Comparison of ENCODE assay signal across 12 cellular contexts in the genomic region with DNA sequence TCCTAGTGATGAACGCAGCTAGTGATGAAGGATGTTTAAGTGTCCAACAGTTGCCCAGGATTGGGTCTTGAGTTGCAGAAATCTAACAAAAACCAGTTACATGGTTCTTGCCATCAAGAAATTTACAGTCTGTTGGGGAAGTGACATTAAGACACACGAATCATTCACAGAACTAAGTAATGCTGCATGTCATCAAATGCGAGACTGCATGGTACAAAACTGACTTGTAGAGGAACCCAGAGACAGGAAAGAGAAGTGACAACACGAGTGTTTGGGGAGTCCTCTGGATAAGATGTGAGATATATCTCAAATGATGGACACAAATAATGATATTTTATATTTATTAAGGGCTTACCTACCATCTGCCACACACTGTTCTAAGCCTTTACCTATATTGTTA. TPM values are rescaled to one million over a fixed set of nuclear protein-coding genes. Genes with fewer than 3 reads are reported as not detected.
A peak's percentile ranks its signal among the peaks of the same experiment; 100 is the strongest.
DNase-seq lines count a peak whose midpoint lies in the region; ATAC-seq and TF ChIP-seq lines count a peak whose summit lies in the region.
"Had no signal": no experiment of that assay in that cellular context is flagged by ENCODE, and none has a peak within 500 bp of the region (broad histone marks: within the 10 kb centered on the region; RNA-seq: fewer than 3 reads in every experiment).

No MANE protein-coding gene starts in this region.

- H3K27me3 Mint-ChIP-seq in stimulated activated naive CD8-positive, alpha-beta T cell treated with anti-CD3 and anti-CD28 coated beads, Interleukin-15, Interleukin-2, amounts not matched to agents 100 ng/mL and 50 ng/mL, for 24 hours, result no peaks in the 10 kb centered on the region
- no peaks in the 10 kb centered on the region for H3K27me3 Mint-ChIP-seq in activated B cell treated with CpG ODN at 0.5 μM for 24 hours

- H3K27me3 ChIP-seq in hepatocyte (no peaks in the 10 kb centered on the region), left lung (no peaks in the 10 kb centered on the region)
- H3K27me3 ChIP-seq: cardiac muscle cell had no signal

- H3K9me3 ChIP-seq in hepatocyte (ENCODE audit: low read depth), result no peaks in the 10 kb centered on the region
- H3K9me3 ChIP-seq in left lung, result no peaks in the 10 kb centered on the region

- peaks cover 95% of the 10 kb centered on the region for H3K4me1 Mint-ChIP-seq in stimulated activated naive CD8-positive, alpha-beta T cell treated with anti-CD3 and anti-CD28 coated beads, Interleukin-15, Interleukin-2, amounts not matched to agents 100 ng/mL and 50 ng/mL, for 24 hours (ENCODE audit: low read depth)
- H3K4me1 Mint-ChIP-seq in activated B cell treated with CpG ODN at 0.5 μM for 24 hours, result peaks cover 62% of the 10 kb centered on the region

- H2AFZ ChIP-seq in hepatocyte, result no peak overlapping the region

- no peaks in the 10 kb centered on the region for H3K9me3 Mint-ChIP-seq in stimulated activated naive CD8-positive, alpha-beta T cell treated with anti-CD3 and anti-CD28 coated beads, Interleukin-15, Interleukin-2, amounts not matched to agents 100 ng/mL and 50 ng/mL, for 24 hours
- H3K9me3 Mint-ChIP-seq in activated B cell treated with CpG ODN at 0.5 μM for 24 hours, result no peaks in the 10 kb centered on the region

- peaks cover 19% of the 10 kb centered on the region for H3K4me1 ChIP-seq in hepatocyte (ENCODE audit: insufficient read depth)
- H3K4me1 ChIP-seq in left lung, result peaks cover 33 to 100% of the 10 kb centered on the region in 2 donors

- WGBS in hepatocyte (ENCODE audit: low lambda C conversion rate, missing lambda C conversion rate), result 95% methylated on average over 4 of the region's 4 CpGs

- ATAC-seq in stimulated activated naive CD8-positive, alpha-beta T cell treated with anti-CD3 and anti-CD28 coated beads, Interleukin-15, Interleukin-2, amounts not matched to agents 100 U/mL and 50 U/mL, for 24 hours, result no peak
- no peak for ATAC-seq in activated B cell treated with CpG ODN at 0.5 μM for 24 hours (ENCODE audit: low read depth)
- ATAC-seq in left lung, result no peak
- no peak for ATAC-seq in GM19395 (IDR thresholded peaks at IDR 0.05; ENCODE audit: unreplicated experiment)

- H4K20me1 ChIP-seq in hepatocyte (ENCODE audit: insufficient read depth, poor library complexity, severe bottlenecking), result no peaks in the 10 kb centered on the region

- CTCF ChIA-PET in activated B cell treated with CpG ODN at 0.5 μM for 24 hours (lab: Charles Lee), result interaction anchor here (1.0 to 9.5 kb wide), 3 partner anchors 59 to 80 kb away, joined by 3 to 162 read pairs (median 3); no protein-coding TSS in a partner anchor

- peaks cover under 1% of the 10 kb centered on the region for H3K79me2 ChIP-seq in hepatocyte

- peak overlapping the region; percentile 84 for H3K4me3 Mint-ChIP-seq in stimulated activated naive CD8-positive, alpha-beta T cell treated with anti-CD3 and anti-CD28 coated beads, Interleukin-15, Interleukin-2, amounts not matched to agents 100 ng/mL and 50 ng/mL, for 24 hours
- no peak overlapping the region for H3K4me3 Mint-ChIP-seq in activated B cell treated with CpG ODN at 0.5 μM for 24 hours

- intact Hi-C loops in activated B cell treated with CpG ODN at 0.5 μM for 24 hours (cut with micrococcal nuclease), result no loop called here
- intact Hi-C loops in left lung (cut with DNase I), result loop anchor here in 1 of 2 donors (10.0 kb wide), 1 partner anchor 78 kb away; no protein-coding TSS in a partner anchor

- TF ChIP-seq CTCF in activated B cell treated with CpG ODN at 0.5 μM for 24 hours (IDR thresholded peaks at IDR 0.05), result no peak
- no peak for TF ChIP-seq CTCF in hepatocyte (IDR thresholded peaks at IDR 0.05; ENCODE audit: poor library complexity)
- TF ChIP-seq CTCF in left lung (IDR thresholded peaks at IDR 0.05), result no peak
- no peak for TF ChIP-seq CTCF in foreskin fibroblast (IDR thresholded peaks at IDR 0.05; ENCODE audit: low read depth, low read length)

- no peak overlapping the region for H3K4me2 ChIP-seq in hepatocyte

- H3K9me2 ChIP-seq in hepatocyte (replicated peaks; ENCODE audit: insufficient read depth), result no peaks in the 10 kb centered on the region

- H3K27ac ChIP-seq in hepatocyte (peak overlapping the region; percentile 84), left lung (peak overlapping the region in 1 of 2 donors; percentile 72)
- H3K27ac ChIP-seq: cardiac muscle cell had no signal

- H3K27ac Mint-ChIP-seq in stimulated activated naive CD8-positive, alpha-beta T cell treated with anti-CD3 and anti-CD28 coated beads, Interleukin-15, Interleukin-2, amounts not matched to agents 100 ng/mL and 50 ng/mL, for 24 hours, result peak overlapping the region; percentile 96
- H3K27ac Mint-ChIP-seq in activated B cell treated with CpG ODN at 0.5 μM for 24 hours, result peak overlapping the region; percentile 38

- H3K36me3 ChIP-seq in hepatocyte (replicated peaks; ENCODE audit: insufficient read depth, low read depth), result no peaks in the 10 kb centered on the region
- no peaks in the 10 kb centered on the region for H3K36me3 ChIP-seq in left lung
- H3K36me3 ChIP-seq: cardiac muscle cell had no signal

- POLR2A ChIA-PET in activated B cell treated with CpG ODN at 0.5 μM for 24 hours (lab: Charles Lee), result interaction anchor here (0.6 to 7.0 kb wide), 4 partner anchors 12 to 70 kb away, joined by 3 to 52 read pairs (median 3); a partner anchor contains a TSS

- no peak for DNase-seq in stimulated activated naive CD8-positive, alpha-beta T cell treated with anti-CD3 and anti-CD28 coated beads, Interleukin-15, Interleukin-2, amounts not matched to agents 100 U/mL and 50 U/mL, for 24 hours
- DNase-seq in activated B cell treated with CpG ODN at 0.5 μM for 24 hours (no peak), hepatocyte (ENCODE audit: low spot score) (no peak), left lung (no peak), foreskin fibroblast (no peak)
- no peak for DNase-seq in effector CD8-positive, alpha-beta T cell (lab: John Stamatoyannopoulos, UW)
- DNase-seq: GOT3, NCI-H226, RPMI8226 had no signal

- H3K4me3 ChIP-seq in hepatocyte, result no peak overlapping the region
- no peak overlapping the region for H3K4me3 ChIP-seq in left lung
- H3K4me3 ChIP-seq in foreskin fibroblast (ENCODE audit: low read depth in 1 of 2, low read length in 2 of 2), result no peak overlapping the region
- H3K4me3 ChIP-seq: cardiac muscle cell had no signal

- H3K36me3 Mint-ChIP-seq in stimulated activated naive CD8-positive, alpha-beta T cell treated with anti-CD3 and anti-CD28 coated beads, Interleukin-15, Interleukin-2, amounts not matched to agents 100 ng/mL and 50 ng/mL, for 24 hours (ENCODE audit: low read depth), result no peaks in the 10 kb centered on the region
- H3K36me3 Mint-ChIP-seq in activated B cell treated with CpG ODN at 0.5 μM for 24 hours (ENCODE audit: low read depth), result no peaks in the 10 kb centered on the region

RNA-seq across cellular contexts. Expression of a gene that starts 6.1 kb away (rescaled TPM):
- total RNA-seq in activated B cell treated with CpG ODN at 0.5 μM for 24 hours, result 95.6 and 104 TPM in 2 replicates
- total RNA-seq in hepatocyte, result 2.0 and 2.4 TPM in 2 replicates
- polyA plus RNA-seq in hepatocyte, result 0.16 and 1.3 TPM in 2 replicates
- total RNA-seq in left lung, result 10 to 100 TPM; 11.1 to 25.4 TPM

RNA-seq across cellular contexts. Expression of a gene that starts 12.3 kb away (rescaled TPM):
- total RNA-seq in activated B cell treated with CpG ODN at 0.5 μM for 24 hours (20.5 and 22.4 TPM in 2 replicates), hepatocyte (50.0 and 63.5 TPM in 2 replicates), left lung (10 to 100 TPM; 29.4 to 29.5 TPM)
- 94.5 and 105 TPM in 2 replicates for polyA plus RNA-seq in hepatocyte
